8 cellular contexts compared by ENCODE assay signal in the genomic region with DNA sequence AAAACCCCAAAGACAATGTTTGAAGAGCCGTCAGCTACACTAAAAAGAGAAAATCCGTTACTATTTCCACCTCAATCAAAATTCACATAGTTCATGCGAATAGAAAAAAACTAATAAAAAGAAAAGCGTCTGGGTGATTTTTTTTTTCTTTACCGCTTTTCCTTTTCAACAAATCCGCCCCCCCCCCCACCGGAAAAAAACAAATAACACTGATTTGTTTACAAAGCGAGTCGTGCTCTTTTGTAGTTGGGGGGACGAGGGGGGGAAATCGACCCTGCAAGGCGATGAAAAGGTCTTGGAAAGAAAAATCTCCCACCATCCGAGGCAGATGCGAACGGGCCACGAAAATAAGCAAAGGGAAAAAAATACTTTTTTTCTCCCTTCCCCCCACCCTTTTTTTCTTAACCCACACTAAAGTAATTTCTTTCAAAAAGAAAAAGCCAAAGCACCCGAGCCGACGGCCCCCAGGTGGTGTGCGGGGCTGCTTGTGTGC. TPM values are rescaled to one million over a fixed set of nuclear protein-coding genes. Genes with fewer than 3 reads are reported as not detected.
DNase-seq lines count a peak whose midpoint lies in the region; ATAC-seq and TF ChIP-seq lines count a peak whose summit lies in the region.

No MANE protein-coding gene starts in this region.

- H3K27ac ChIP-seq in PC-9 = no peak overlapping the region
- peak overlapping the region; percentile 98 for H3K27ac ChIP-seq in ovary

- POLR2A ChIA-PET in PC-9 (lab: Charles Lee; ENCODE audit: unreplicated experiment) = no interaction called here

- no peak for TF ChIP-seq EP300 in ovary (IDR thresholded peaks at IDR 0.05)

- ATAC-seq in GM21528 (IDR thresholded peaks at IDR 0.05; ENCODE audit: low FRiP score, unreplicated experiment) = no peak
- no peak for ATAC-seq in GM18502 (IDR thresholded peaks at IDR 0.05; ENCODE audit: poor library complexity, unreplicated experiment)

- no peaks in the 10 kb centered on the region for H3K36me3 ChIP-seq in ES-I3 (ENCODE audit: insufficient read depth, low read length)
- no peaks in the 10 kb centered on the region for H3K36me3 ChIP-seq in PC-9 (ENCODE audit: low read depth)
- no peaks in the 10 kb centered on the region for H3K36me3 ChIP-seq in ovary

- BruUV-seq in PC-9 (replicated peaks; lab: Mats Ljungman, UMichigan) = no TSS peak

- 0 out of 2 replicates have a peak, but pooled peaks cover 4% of the 10 kb centered on the region for H3K4me1 ChIP-seq in ES-I3 (ENCODE audit: insufficient read depth, low read length)
- no peaks in the 10 kb centered on the region for H3K4me1 ChIP-seq in PC-9 (replicated peaks; ENCODE audit: insufficient read depth)
- peaks cover 2% of the 10 kb centered on the region for H3K4me1 ChIP-seq in ovary (ENCODE audit: insufficient read depth)

- no peaks in the 10 kb centered on the region for H3K79me2 ChIP-seq in PC-9 (ENCODE audit: low read depth)

- CTCF ChIA-PET in PC-9 (lab: Charles Lee) = no interaction called here

- no peak for TF ChIP-seq CTCF in PC-9 (conservative IDR thresholded peaks at IDR 0.05)
- TF ChIP-seq CTCF in epithelial cell of esophagus (IDR thresholded peaks at IDR 0.05; ENCODE audit: insufficient read depth, low read depth, low read length, missing control alignments) = no peak
- TF ChIP-seq CTCF in ovary (IDR thresholded peaks at IDR 0.05) = no peak

- H4K20me1 ChIP-seq in PC-9 (ENCODE audit: insufficient read depth) = no peaks in the 10 kb centered on the region

- H3K27me3 ChIP-seq in PC-9 (ENCODE audit: insufficient read depth, low read depth) (no peaks in the 10 kb centered on the region), ovary (no peaks in the 10 kb centered on the region)

- peak overlapping the region; percentile 97 for H3K9ac ChIP-seq in ES-I3 (ENCODE audit: low read depth, low read length)

- 0 to 1% (median 0%) methylated on average over 20 of the region's 20 CpGs for WGBS in ovary, 3 donors

- H2AFZ ChIP-seq in PC-9 = peak overlapping the region; percentile 85; the same call in 1 of the 2 replicates

- DNase-seq in PC-9 (no peak), epithelial cell of esophagus (ENCODE audit: low read depth) (no peak), ovary (peak in 3 of 5 donors; percentile 28 to 46 (median 35)), COLO829 (ENCODE audit: low spot score) (no peak)
- DNase-seq in effector CD8-positive, alpha-beta T cell (lab: John Stamatoyannopoulos, UW) = no peak

- intact Hi-C loops in PC-9 (cut with micrococcal nuclease; ENCODE audit: unreplicated experiment) (no loop called here), ovary (cut with DNase I) (loop anchor here in 3 of 4 donors (2.0 to 10.0 kb wide), 2 partner anchors 121 to 477 kb away; no protein-coding TSS in a partner anchor)

- peak overlapping the region; percentile 82 for H3K4me2 ChIP-seq in PC-9

- H3K4me3 ChIP-seq in PC-9 = peak overlapping the region; percentile 63
- peak overlapping the region; percentile 58 for H3K4me3 ChIP-seq in epithelial cell of esophagus (ENCODE audit: low read length)
- H3K4me3 ChIP-seq in ovary = peak overlapping the region; percentile 78

- no peaks in the 10 kb centered on the region for H3F3A ChIP-seq in PC-9 (ENCODE audit: insufficient read depth, low read depth)

- TF ChIP-seq POLR2A in ovary (IDR thresholded peaks at IDR 0.05) = no peak

- H3K9me3 ChIP-seq in ES-I3 (ENCODE audit: control insufficient read depth, insufficient read depth, low read length) (no peaks in the 10 kb centered on the region), PC-9 (ENCODE audit: insufficient read depth, low read depth) (no peaks in the 10 kb centered on the region), ovary (no peaks in the 10 kb centered on the region)

- no peaks in the 10 kb centered on the region for H3K9me2 ChIP-seq in PC-9 (ENCODE audit: insufficient read depth)

RNA-seq across cellular contexts. Expression of a gene that starts 0.6 kb away (rescaled TPM):
- not detected in 2 replicates for total RNA-seq in PC-9 (2021)
- total RNA-seq in ovary = 10 to 100 TPM; 38.7 to 51.3 (median 44.5) TPM
- polyA plus RNA-seq in ovary = 10 to 100 TPM; 24.3 to 26.1 TPM

Comparison
In these comparisons a context has a peak if more than half of its experiments do, and no peak if none do; other contexts are left out.
1. DNase-seq: peak in ovary (3 of 5); none in PC-9 (0 of 2), epithelial cell of esophagus (single experiment), COLO829 (single experiment) and effector CD8-positive, alpha-beta T cell (single experiment).
2. RNA of a gene that starts 0.6 kb away (total RNA-seq): 38.7 to 51.3 TPM in ovary; not detected in PC-9; every median in the first group is over 10 times any median in the second.
3. Peak in every context shown above with its lines, with median percentiles within 50 percentile points of each other: H3K4me3 ChIP-seq.